8 cellular contexts compared by ENCODE assay signal in the genomic region with DNA sequence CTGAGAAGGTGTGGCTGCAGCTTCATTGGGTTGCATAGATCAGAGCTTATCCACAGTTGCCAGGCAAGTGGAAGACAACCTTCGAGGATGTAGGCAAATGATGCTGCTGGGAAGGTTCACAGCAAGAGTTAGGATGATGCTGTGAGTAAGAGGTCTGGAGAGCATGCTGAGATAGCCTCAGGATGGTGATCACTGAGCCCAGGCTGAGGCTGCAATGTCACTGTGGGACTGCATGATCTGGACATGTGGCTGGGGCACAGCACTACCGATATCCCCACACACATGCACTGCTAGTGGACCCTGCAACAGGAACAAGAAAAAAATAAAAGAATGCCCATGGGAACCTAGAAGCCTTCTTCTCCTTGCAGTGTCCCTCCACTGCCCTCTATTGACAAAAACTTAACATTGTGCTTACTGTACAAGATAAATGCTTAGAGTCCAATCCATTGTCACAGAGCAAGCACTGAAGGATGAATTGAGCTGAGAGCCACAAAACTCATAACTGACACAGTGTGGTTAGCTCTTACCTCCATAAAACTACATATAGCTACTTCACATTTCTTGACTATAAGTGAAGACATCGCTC.
DNase-seq lines count a peak whose midpoint lies in the region; ATAC-seq, FAIRE-seq and TF ChIP-seq lines count a peak whose summit lies in the region.

No MANE protein-coding gene starts in this region.

- peak; percentile 58 for DNase-seq in DMS53 treated with DMSO at 0.1 percent for 48 hours (lab: John Stamatoyannopoulos, UW; ENCODE audit: unreplicated experiment)
- no peak for DNase-seq in GM19239 (ENCODE audit: insufficient read length, low spot score)
- peak; percentile 65 to 78 for DNase-seq in NCI-H446 (lab: John Stamatoyannopoulos, UW)
- DNase-seq in left colon: no peak

- no peaks in the 10 kb centered on the region for H3K36me3 Mint-ChIP-seq in brain

- H3K27ac Mint-ChIP-seq in brain: peak overlapping the region in 3 of 5 experiments; percentile 33 to 49 (median 43)

- H3K9me3 Mint-ChIP-seq in brain: no peaks in the 10 kb centered on the region

- no peaks in the 10 kb centered on the region for H3K4me1 Mint-ChIP-seq in brain

- intact Hi-C loops in left colon (cut with DNase I, micrococcal nuclease): loop anchor here in 1 of 2 donors (5.0 kb wide), 1 partner anchor 947 kb away; no protein-coding TSS in a partner anchor

- FAIRE-seq in GM19239 (lab: Jason Lieb, UNC): peak; percentile 91

- no peak overlapping the region for H3K4me3 Mint-ChIP-seq in brain

- H3K27me3 Mint-ChIP-seq in brain: no peaks in the 10 kb centered on the region

- peak; percentile 66 for TF ChIP-seq CTCF in brain (conservative IDR thresholded peaks at IDR 0.05)

- ATAC-seq in HG03196 (IDR thresholded peaks at IDR 0.05; ENCODE audit: unreplicated experiment) (peak; percentile 58), left colon (peak; percentile 64), GM21528 (IDR thresholded peaks at IDR 0.05; ENCODE audit: low FRiP score, unreplicated experiment) (no peak), HG03457 (IDR thresholded peaks at IDR 0.05; ENCODE audit: unreplicated experiment) (no peak)

Comparison
In these comparisons a context has a peak if more than half of its experiments do, and no peak if none do; other contexts are left out.
1. DNase-seq: peak in DMS53 treated with DMSO at 0.1 percent for 48 hours (single experiment) and NCI-H446 (2 of 2); none in GM19239 (single experiment) and left colon (0 of 2).
2. ATAC-seq: peak in HG03196 (single experiment) and left colon (single experiment); none in GM21528 (single experiment) and HG03457 (single experiment).